Comparison of ENCODE assay signal across 16 cellular contexts in the genomic region with DNA sequence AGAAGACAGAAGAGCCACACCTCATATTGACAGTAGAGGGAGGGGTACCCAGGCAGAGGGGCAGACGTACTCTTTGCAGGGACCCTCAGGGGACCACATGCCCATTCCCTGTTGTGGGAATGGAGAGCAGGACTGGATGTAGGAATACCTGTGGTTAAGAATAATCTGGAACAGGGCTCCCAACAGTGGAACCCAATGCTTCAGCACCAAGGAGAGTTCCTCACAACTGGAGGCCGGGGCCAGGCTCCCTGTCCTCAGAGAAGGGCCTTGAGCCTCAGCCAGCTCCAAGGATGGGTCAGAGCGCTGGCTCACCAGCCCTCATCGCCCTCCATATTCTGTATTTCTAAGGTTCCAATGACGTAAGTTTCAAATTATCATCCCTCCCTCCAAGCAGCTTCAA. TPM values are rescaled to one million over a fixed set of nuclear protein-coding genes. Genes with fewer than 3 reads are reported as not detected.
DNase-seq lines count a peak whose midpoint lies in the region; TF ChIP-seq lines count a peak whose summit lies in the region.
"Had no signal": no experiment of that assay in that cellular context is flagged by ENCODE, and none has a peak within 500 bp of the region (broad histone marks: within the 10 kb centered on the region; RNA-seq: fewer than 3 reads in every experiment).

No MANE protein-coding gene starts in this region.

- H4K20me1 ChIP-seq in OCI-LY7 (ENCODE audit: insufficient read depth, low read length) (no peaks in the 10 kb centered on the region), neural progenitor cell (ENCODE audit: low read depth) (peaks cover 3% of the 10 kb centered on the region)

- peaks cover 2% of the 10 kb centered on the region for H3K9me3 Mint-ChIP-seq in neural progenitor cell
- H3K9me3 Mint-ChIP-seq: activated T-helper 2 cell treated with anti-CD3 and anti-CD28 coated beads, Interferon-gamma antibody, Interleukin-2, Interleukin-4, amounts not matched to agents 10 μg/mL and 5 μg/mL and 100 μg/mL, durations not matched to agents 14 hours and 24 hours and 36 hours; natural killer cell treated with Interleukin-12 subunit alpha and Interleukin-12 subunit beta and Interleukin-15 and Interleukin-18, amount 100 ng/mL, for 72 hours had no signal

- no peak overlapping the region for H3K4me3 Mint-ChIP-seq in neural progenitor cell
- H3K4me3 Mint-ChIP-seq: natural killer cell treated with Interleukin-12 subunit alpha and Interleukin-12 subunit beta and Interleukin-15 and Interleukin-18, amount 100 ng/mL, for 72 hours had no signal

- H3K9ac ChIP-seq in neural progenitor cell: no peak overlapping the region

- H3K4me2 ChIP-seq in OCI-LY7 (ENCODE audit: low read length): no peak overlapping the region
- no peak overlapping the region for H3K4me2 ChIP-seq in neural progenitor cell

- H3K27me3 ChIP-seq in neural progenitor cell (peaks cover 2% of the 10 kb centered on the region), thyroid gland (no peaks in the 10 kb centered on the region)

- no peak for TF ChIP-seq CTCF in OCI-LY7 (conservative IDR thresholded peaks at IDR 0.05; ENCODE audit: low read length)
- TF ChIP-seq CTCF in neural progenitor cell (IDR thresholded peaks at IDR 0.05): no peak
- no peak for TF ChIP-seq CTCF in thyroid gland (IDR thresholded peaks at IDR 0.05)

- CTCF ChIA-PET in OCI-LY7 (lab: Charles Lee; ENCODE audit: unreplicated experiment): no interaction called here

- H3K36me3 ChIP-seq in OCI-LY7 (ENCODE audit: insufficient read depth, low read length) (no peaks in the 10 kb centered on the region), neural progenitor cell (no peaks in the 10 kb centered on the region), thyroid gland (no peaks in the 10 kb centered on the region)
- H3K36me3 ChIP-seq: tibial artery had no signal

- no peaks in the 10 kb centered on the region for H3K9me3 ChIP-seq in OCI-LY7 (ENCODE audit: low read length)
- H3K9me3 ChIP-seq in neural progenitor cell (ENCODE audit: low read depth): no peaks in the 10 kb centered on the region
- no peaks in the 10 kb centered on the region for H3K9me3 ChIP-seq in thyroid gland
- H3K9me3 ChIP-seq: tibial artery had no signal

- H3K27ac Mint-ChIP-seq in neural progenitor cell: no peak overlapping the region
- H3K27ac Mint-ChIP-seq: activated T-helper 2 cell treated with anti-CD3 and anti-CD28 coated beads, Interferon-gamma antibody, Interleukin-2, Interleukin-4, amounts not matched to agents 10 μg/mL and 5 μg/mL and 100 μg/mL, durations not matched to agents 14 hours and 24 hours and 36 hours; natural killer cell treated with Interleukin-12 subunit alpha and Interleukin-12 subunit beta and Interleukin-15 and Interleukin-18, amount 100 ng/mL, for 72 hours had no signal

- H3K36me3 Mint-ChIP-seq in neural progenitor cell: no peaks in the 10 kb centered on the region
- H3K36me3 Mint-ChIP-seq: natural killer cell treated with Interleukin-12 subunit alpha and Interleukin-12 subunit beta and Interleukin-15 and Interleukin-18, amount 100 ng/mL, for 72 hours had no signal

- H3K4me1 ChIP-seq in OCI-LY7 (ENCODE audit: insufficient read depth, low read length, poor library complexity, severe bottlenecking): no peaks in the 10 kb centered on the region
- no peaks in the 10 kb centered on the region for H3K4me1 ChIP-seq in neural progenitor cell
- H3K4me1 ChIP-seq in thyroid gland: no peaks in the 10 kb centered on the region

- no peaks in the 10 kb centered on the region for H3F3A ChIP-seq in neural progenitor cell (ENCODE audit: low read depth)

- no peaks in the 10 kb centered on the region for H3K79me2 ChIP-seq in OCI-LY7 (ENCODE audit: insufficient read depth, low read depth, low read length)
- H3K79me2 ChIP-seq in neural progenitor cell (ENCODE audit: low read depth): no peaks in the 10 kb centered on the region

- DNase-seq in DMS 273 (lab: John Stamatoyannopoulos, UW; ENCODE audit: unreplicated experiment) (peak; percentile 16), DMS 273 treated with DMSO at 0.1 percent for 48 hours (lab: John Stamatoyannopoulos, UW) (no peak), OCI-LY7 (ENCODE audit: low spot score) (peak; percentile 3), dermis blood vessel endothelial cell (peak; percentile 26), neural progenitor cell (ENCODE audit: low spot score) (peak; percentile 75), NCI-H2171 (lab: John Stamatoyannopoulos, UW) (no peak), thyroid gland (no peak), OCI-M2 (lab: John Stamatoyannopoulos, UW; ENCODE audit: unreplicated experiment) (no peak)
- DNase-seq: activated CD4-positive, alpha-beta T cell treated with anti-CD3 and anti-CD28 coated beads for 48 hours; NCI-H1105; NCI-H748 treated with DMSO at 0.1 percent for 48 hours; tibial artery had no signal

- peaks cover 22% of the 10 kb centered on the region for H3K4me1 Mint-ChIP-seq in neural progenitor cell

- H3K4me3 ChIP-seq in OCI-LY7 (ENCODE audit: low read depth, low read length, poor library complexity, severe bottlenecking) (no peak overlapping the region), neural progenitor cell (no peak overlapping the region), thyroid gland (replicated peaks in 1 of 3) (no peak overlapping the region)
- H3K4me3 ChIP-seq: SK-N-MC, tibial artery had no signal

- BruUV-seq in OCI-LY7 (replicated peaks; lab: Mats Ljungman, UMichigan): no TSS peak

- H2AFZ ChIP-seq in OCI-LY7 (ENCODE audit: low read length) (no peak overlapping the region), neural progenitor cell (replicated peaks) (no peak overlapping the region)

- intact Hi-C loops in OCI-LY7 (cut with micrococcal nuclease; ENCODE audit: unreplicated experiment): no loop called here
- intact Hi-C loops in thyroid gland (cut with DNase I): no loop called here

- H3K27me3 Mint-ChIP-seq in neural progenitor cell (ENCODE audit: insufficient read depth, low read depth): peaks cover 2% of the 10 kb centered on the region

- H3K9me2 ChIP-seq in OCI-LY7 (ENCODE audit: insufficient read depth, low read length): no peaks in the 10 kb centered on the region

- TF ChIP-seq POLR2A in thyroid gland (IDR thresholded peaks at IDR 0.05): no peak

- WGBS in thyroid gland, 2 donors: 65 to 71% methylated on average over 5 of the region's 5 CpGs

- POLR2A ChIA-PET in OCI-LY7 (lab: Charles Lee): no interaction called here

- no peak overlapping the region for H3K27ac ChIP-seq in OCI-LY7 (ENCODE audit: low read depth, low read length, poor library complexity, severe bottlenecking)
- H3K27ac ChIP-seq in neural progenitor cell: no peak overlapping the region
- H3K27ac ChIP-seq in thyroid gland: no peak overlapping the region
- H3K27ac ChIP-seq: 22Rv1, SK-N-MC, tibial artery had no signal

RNA-seq across cellular contexts. Expression of a gene that starts 7.4 kb away (rescaled TPM):
- 0.03 TPM in 1 of 2 replicates, not detected in the other for total RNA-seq in OCI-LY7 (2014; rRNA removed; shearing (Covaris generic))
- total RNA-seq in OCI-LY7 (2022) (not detected in 2 replicates), dermis blood vessel endothelial cell (0.05 and 0.17 TPM in 2 replicates), neural progenitor cell (ENCODE audit: low replicate concordance) (0.64 and 0.99 TPM in 2 replicates), thyroid gland (1 to 10 TPM in 3 of 4 donors, under 1 TPM in 1; 0.40 to 5.9 (median 1.2) TPM)
- total RNA-seq: activated T-helper 2 cell treated with anti-CD3 and anti-CD28 coated beads, Interferon-gamma antibody, Interleukin-2, Interleukin-4, amounts not matched to agents 10 μg/mL and 5 μg/mL and 100 μg/mL, durations not matched to agents 14 hours and 24 hours and 36 hours; natural killer cell treated with Interleukin-12 subunit alpha and Interleukin-12 subunit beta and Interleukin-15 and Interleukin-18, amount 100 ng/mL, for 72 hours had no signal

Comparison
In these comparisons a context has a peak if more than half of its experiments do, and no peak if none do; other contexts are left out.
1. DNase-seq: peak in DMS 273 (single experiment), OCI-LY7 (single experiment), dermis blood vessel endothelial cell (single experiment) and neural progenitor cell (single experiment); none in DMS 273 treated with DMSO at 0.1 percent for 48 hours (single experiment), NCI-H2171 (single experiment), thyroid gland (0 of 2) and OCI-M2 (single experiment).